In genomic region chr2:176931588-176932563, GRCh38 we compare ENCODE assay signal across 1 cellular context.
TF ChIP-seq lines count a peak whose summit lies in the region.

No MANE protein-coding gene starts in this region.

TF ChIP-seq in GM12878, 131 proteins besides CTCF, POLR2A, EP300 and RAD21 (continued from another document):
- TF ChIP-seq CREB1 (IDR thresholded peaks at IDR 0.05; ENCODE audit: low read depth) (peak; percentile 94), NR2F1 (conservative IDR thresholded peaks at IDR 0.05) (peak; percentile 45), HDGF (IDR thresholded peaks at IDR 0.05) (0 out of 2 replicates have a peak, but pooled peaks have one; percentile 43), ZNF384 (IDR thresholded peaks at IDR 0.05; ENCODE audit: borderline replicate concordance, low read depth, low read length) (peak; percentile 98), SPI1 (IDR thresholded peaks at IDR 0.05; ENCODE audit: borderline replicate concordance, insufficient read depth, low read depth, low read length) (peak; percentile 25; the same call in 1 of the 2 replicates), RFX5 (IDR thresholded peaks at IDR 0.05; ENCODE audit: low read depth, low read length) (peak; percentile 85; the same call in 1 of the 2 replicates), LARP7 (IDR thresholded peaks at IDR 0.05) (no peak), USF1 (IDR thresholded peaks at IDR 0.05; ENCODE audit: borderline replicate concordance, extremely low read length, insufficient read depth, low read depth, low read length) (no peak)
- TF ChIP-seq, protein P1, sequence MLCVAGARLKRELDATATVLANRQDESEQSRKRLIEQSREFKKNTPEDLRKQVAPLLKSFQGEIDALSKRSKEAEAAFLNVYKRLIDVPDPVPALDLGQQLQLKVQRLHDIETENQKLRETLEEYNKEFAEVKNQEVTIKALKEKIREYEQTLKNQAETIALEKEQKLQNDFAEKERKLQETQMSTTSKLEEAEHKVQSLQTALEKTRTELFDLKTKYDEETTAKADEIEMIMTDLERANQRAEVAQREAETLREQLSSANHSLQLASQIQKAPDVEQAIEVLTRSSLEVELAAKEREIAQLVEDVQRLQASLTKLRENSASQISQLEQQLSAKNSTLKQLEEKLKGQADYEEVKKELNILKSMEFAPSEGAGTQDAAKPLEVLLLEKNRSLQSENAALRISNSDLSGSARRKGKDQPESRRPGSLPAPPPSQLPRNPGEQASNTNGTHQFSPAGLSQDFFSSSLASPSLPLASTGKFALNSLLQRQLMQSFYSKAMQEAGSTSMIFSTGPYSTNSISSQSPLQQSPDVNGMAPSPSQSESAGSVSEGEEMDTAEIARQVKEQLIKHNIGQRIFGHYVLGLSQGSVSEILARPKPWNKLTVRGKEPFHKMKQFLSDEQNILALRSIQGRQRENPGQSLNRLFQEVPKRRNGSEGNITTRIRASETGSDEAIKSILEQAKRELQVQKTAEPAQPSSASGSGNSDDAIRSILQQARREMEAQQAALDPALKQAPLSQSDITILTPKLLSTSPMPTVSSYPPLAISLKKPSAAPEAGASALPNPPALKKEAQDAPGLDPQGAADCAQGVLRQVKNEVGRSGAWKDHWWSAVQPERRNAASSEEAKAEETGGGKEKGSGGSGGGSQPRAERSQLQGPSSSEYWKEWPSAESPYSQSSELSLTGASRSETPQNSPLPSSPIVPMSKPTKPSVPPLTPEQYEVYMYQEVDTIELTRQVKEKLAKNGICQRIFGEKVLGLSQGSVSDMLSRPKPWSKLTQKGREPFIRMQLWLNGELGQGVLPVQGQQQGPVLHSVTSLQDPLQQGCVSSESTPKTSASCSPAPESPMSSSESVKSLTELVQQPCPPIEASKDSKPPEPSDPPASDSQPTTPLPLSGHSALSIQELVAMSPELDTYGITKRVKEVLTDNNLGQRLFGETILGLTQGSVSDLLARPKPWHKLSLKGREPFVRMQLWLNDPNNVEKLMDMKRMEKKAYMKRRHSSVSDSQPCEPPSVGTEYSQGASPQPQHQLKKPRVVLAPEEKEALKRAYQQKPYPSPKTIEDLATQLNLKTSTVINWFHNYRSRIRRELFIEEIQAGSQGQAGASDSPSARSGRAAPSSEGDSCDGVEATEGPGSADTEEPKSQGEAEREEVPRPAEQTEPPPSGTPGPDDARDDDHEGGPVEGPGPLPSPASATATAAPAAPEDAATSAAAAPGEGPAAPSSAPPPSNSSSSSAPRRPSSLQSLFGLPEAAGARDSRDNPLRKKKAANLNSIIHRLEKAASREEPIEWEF (IDR thresholded peaks at IDR 0.05; ENCODE audit: insufficient replicate concordance, low read depth, low read length), result peak; percentile 73
